33 cellular contexts compared by ENCODE assay signal in the genomic region with DNA sequence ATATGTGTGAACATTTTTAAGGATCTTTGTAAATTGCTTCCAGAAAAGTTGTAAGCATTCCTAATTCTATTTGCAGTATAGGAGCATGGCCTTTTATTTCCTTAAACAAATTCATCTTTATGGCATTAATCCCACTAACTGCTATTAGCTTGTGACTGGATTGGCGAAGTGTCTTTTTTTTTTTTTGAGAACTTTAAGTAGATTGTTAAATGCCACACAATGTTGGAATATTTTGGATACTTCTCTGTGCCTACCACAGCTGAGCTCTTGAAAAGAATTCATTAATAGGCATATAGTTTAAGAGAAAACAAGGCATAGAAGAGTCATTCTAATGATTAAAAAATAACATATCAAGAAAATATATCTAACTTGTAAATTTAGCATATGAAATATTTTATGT.
"Had no signal": no experiment of that assay in that cellular context is flagged by ENCODE, and none has a peak within 500 bp of the region (broad histone marks: within the 10 kb centered on the region; RNA-seq: fewer than 3 reads in every experiment).

No MANE protein-coding gene starts in this region.

- DNase-seq: activated B cell treated with CpG ODN at 0.5 μM for 24 hours; activated CD4-positive, alpha-beta T cell treated with anti-CD3 and anti-CD28 coated beads for 48 hours; activated CD4-positive, alpha-beta T cell treated with anti-CD3 and anti-CD28 coated beads, Interleukin-2, amount 50 U/mL, for 1 hour; activated CD4-positive, alpha-beta T cell treated with anti-CD3 and anti-CD28 coated beads, Interleukin-2, amount 50 U/mL, for 48 hours; activated CD8-positive, alpha-beta memory T cell treated with anti-CD3 and anti-CD28 coated beads, Interleukin-2, amount 10 ng/mL, durations not matched to agents 7 days and 5 days; activated CD8-positive, alpha-beta memory T cell treated with anti-CD3 and anti-CD28 coated beads, Interleukin-2, amount 50 U/mL, for 4 hours; activated CD8-positive, alpha-beta T cell treated with anti-CD3 and anti-CD28 coated beads, Interleukin-2, amount 10 ng/mL, durations not matched to agents 7 days and 5 days; activated gamma-delta T cell; activated naive CD4-positive, alpha-beta T cell; activated naive CD4-positive, alpha-beta T cell treated with anti-CD3 and anti-CD28 coated beads, Interleukin-2, amount 10 ng/mL, durations not matched to agents 7 days and 5 days; activated T-cell treated with anti-CD3 and anti-CD28 coated beads, Interleukin-2, amount 50 U/mL, for 1 hour; activated T-cell treated with anti-CD3 and anti-CD28 coated beads, Interleukin-2, amount 50 U/mL, for 72 hours; amniotic stem cell; anterior cingulate cortex; body of pancreas; caudate nucleus; cortex of kidney; dermis blood vessel endothelial cell; effector CD4-positive, alpha-beta T cell; effector memory CD8-positive, alpha-beta T cell; esophagus squamous epithelium; foreskin fibroblast; gastrocnemius medialis; glutamatergic neuron; heart left ventricle; T-helper 1 cell; T-helper 17 cell; T1000; WERI-Rb-1 had no signal

- H3K9me3 ChIP-seq: body of pancreas, esophagus squamous epithelium, gastrocnemius medialis, heart left ventricle had no signal

- H3K27me3 ChIP-seq: body of pancreas, esophagus squamous epithelium, gastrocnemius medialis, heart left ventricle had no signal

- H3K27ac ChIP-seq: body of pancreas, epithelial cell of prostate, esophagus squamous epithelium, gastrocnemius medialis, heart left ventricle, WERI-Rb-1 had no signal

- H3K9me3 Mint-ChIP-seq: activated B cell treated with CpG ODN at 0.5 μM for 24 hours; activated naive CD4-positive, alpha-beta T cell treated with anti-CD3 and anti-CD28 coated beads, Interleukin-2, amount 10 ng/mL, durations not matched to agents 7 days and 5 days; activated T-cell treated with anti-CD3 and anti-CD28 coated beads, Interleukin-2, amount 50 U/mL, for 72 hours; effector memory CD8-positive, alpha-beta T cell; T-helper 2 cell treated with Interferon-gamma antibody and Interleukin-4, amounts not matched to agents 5 μg/mL and 100 μg/mL, for 36 hours had no signal

- H3K4me1 Mint-ChIP-seq: T-helper 17 cell had no signal

- H3K4me1 ChIP-seq: body of pancreas, esophagus squamous epithelium had no signal

- H3K36me3 Mint-ChIP-seq: activated CD8-positive, alpha-beta memory T cell treated with anti-CD3 and anti-CD28 coated beads, Interleukin-2, amount 10 ng/mL, durations not matched to agents 7 days and 5 days; activated naive CD4-positive, alpha-beta T cell treated with anti-CD3 and anti-CD28 coated beads, Interleukin-2, amount 10 ng/mL, durations not matched to agents 7 days and 5 days; activated naive CD8-positive, alpha-beta T cell had no signal

- H3K27ac Mint-ChIP-seq: activated B cell treated with CpG ODN at 0.5 μM for 24 hours; activated CD8-positive, alpha-beta memory T cell treated with anti-CD3 and anti-CD28 coated beads, Interleukin-2, amount 10 ng/mL, durations not matched to agents 7 days and 5 days; activated CD8-positive, alpha-beta T cell treated with anti-CD3 and anti-CD28 coated beads, Interleukin-2, amount 10 ng/mL, durations not matched to agents 7 days and 5 days; activated naive CD4-positive, alpha-beta T cell treated with anti-CD3 and anti-CD28 coated beads, Interleukin-2, amount 10 ng/mL, durations not matched to agents 7 days and 5 days; activated naive CD8-positive, alpha-beta T cell; activated T-cell treated with anti-CD3 and anti-CD28 coated beads, Interleukin-2, amount 50 U/mL, for 72 hours; effector memory CD8-positive, alpha-beta T cell; T-helper 2 cell treated with Interferon-gamma antibody and Interleukin-4, amounts not matched to agents 5 μg/mL and 100 μg/mL, for 36 hours had no signal

- H3K36me3 ChIP-seq: gastrocnemius medialis, WERI-Rb-1 had no signal

- ATAC-seq: activated CD4-positive, CD25-positive, alpha-beta regulatory T cell treated with anti-CD3 and anti-CD28 coated beads, Interleukin-2, amount 50 U/mL, for 24 hours; activated CD8-positive, alpha-beta memory T cell treated with anti-CD3 and anti-CD28 coated beads, Interleukin-2, amount 10 ng/mL, durations not matched to agents 7 days and 5 days; activated CD8-positive, alpha-beta T cell treated with anti-CD3 and anti-CD28 coated beads, Interleukin-2, amount 10 ng/mL, durations not matched to agents 7 days and 5 days; activated T-cell treated with anti-CD3 and anti-CD28 coated beads, Interleukin-2, amount 50 U/mL, for 72 hours; body of pancreas; effector memory CD8-positive, alpha-beta T cell; gastrocnemius medialis; heart left ventricle; T-helper 17 cell had no signal

- H3K4me3 ChIP-seq: body of pancreas, esophagus squamous epithelium, gastrocnemius medialis, heart left ventricle had no signal

- H3K4me3 Mint-ChIP-seq: activated B cell treated with CpG ODN at 0.5 μM for 24 hours; activated CD8-positive, alpha-beta memory T cell treated with anti-CD3 and anti-CD28 coated beads, Interleukin-2, amount 10 ng/mL, durations not matched to agents 7 days and 5 days; activated CD8-positive, alpha-beta T cell treated with anti-CD3 and anti-CD28 coated beads, Interleukin-2, amount 10 ng/mL, durations not matched to agents 7 days and 5 days; activated naive CD4-positive, alpha-beta T cell treated with anti-CD3 and anti-CD28 coated beads, Interleukin-2, amount 10 ng/mL, durations not matched to agents 7 days and 5 days; activated naive CD8-positive, alpha-beta T cell; activated T-cell treated with anti-CD3 and anti-CD28 coated beads, Interleukin-2, amount 50 U/mL, for 72 hours; effector memory CD8-positive, alpha-beta T cell; T-helper 17 cell; T-helper 2 cell treated with Interferon-gamma antibody and Interleukin-4, amounts not matched to agents 5 μg/mL and 100 μg/mL, for 36 hours had no signal

- H3K27me3 Mint-ChIP-seq: activated naive CD8-positive, alpha-beta T cell had no signal
